8 cellular contexts compared by ENCODE assay signal in genomic region chrX:1392376-1393130, GRCh38. TPM values are rescaled to one million over a fixed set of nuclear protein-coding genes. Genes with fewer than 3 reads are reported as not detected.
DNase-seq lines count a peak whose midpoint lies in the region; ATAC-seq, FAIRE-seq and TF ChIP-seq lines count a peak whose summit lies in the region.

No MANE protein-coding gene starts in this region.

- DNase-seq in AG09319 (ENCODE audit: extremely low read depth, low read depth) (peak; percentile 23), GM19239 (ENCODE audit: insufficient read length, low spot score) (peak; percentile 28), fibroblast of peridontal ligament (ENCODE audit: extremely low read depth) (peak; percentile 54), aorta (peak in 1 of 2 donors; percentile 85), NCI-H446 (lab: John Stamatoyannopoulos, UW) (no peak)
- DNase-seq in activated CD4-positive, alpha-beta T cell treated with anti-CD3 and anti-CD28 coated beads, Interleukin-2, amount 50 U/mL, for 48 hours = peak; percentile 60 to 66

- TF ChIP-seq CTCF in AG09319 (IDR thresholded peaks at IDR 0.05; ENCODE audit: low read depth, low read length) = no peak
- TF ChIP-seq CTCF in nephron (IDR thresholded peaks at IDR 0.05; ENCODE audit: unreplicated experiment in 3 of 3) = no peak

- peak overlapping the region; percentile 33 to 98 (median 97) for H3K27ac Mint-ChIP-seq in nephron

- ATAC-seq in HG03354 (IDR thresholded peaks at IDR 0.05; ENCODE audit: poor library complexity, severe bottlenecking, unreplicated experiment) (peak; percentile 40), aorta (ENCODE audit: low FRiP score) (peak; percentile 82)

- peaks cover 0 to 9% of the 10 kb centered on the region in 2 donors for H3K36me3 ChIP-seq in aorta (ENCODE audit: control insufficient read depth in 1 of 2, insufficient read depth in 2 of 2, low read length in 1 of 2)

- WGBS in aorta, 2 donors = 0% methylated on average over 39 to 73 of the region's 78 CpGs

- H3K36me3 Mint-ChIP-seq in nephron (ENCODE audit: low read depth) = peaks cover 56% of the 10 kb centered on the region

- no peaks in the 10 kb centered on the region for H3K27me3 Mint-ChIP-seq in nephron (ENCODE audit: low read depth)

- H3K9me3 Mint-ChIP-seq in nephron = no peaks in the 10 kb centered on the region

- H3K4me1 ChIP-seq in aorta (ENCODE audit: control insufficient read depth in 1 of 2, insufficient read depth in 2 of 2, low read length in 2 of 2) = no peaks in the 10 kb centered on the region

- H3K4me3 ChIP-seq in aorta (ENCODE audit: low read length in 2 of 2) = peak overlapping the region; percentile 72 to 78

- peak; percentile 66 for FAIRE-seq in GM19239 (lab: Jason Lieb, UNC)

- H3K9me3 ChIP-seq in aorta (ENCODE audit: control insufficient read depth, low read length) = no peaks in the 10 kb centered on the region

- H3K4me1 Mint-ChIP-seq in nephron = peaks cover 38% of the 10 kb centered on the region

- intact Hi-C loops in aorta (cut with DNase I) = loop anchor here (1.0 to 5.0 kb wide), 4 partner anchors 60 to 1300 kb away; partner anchors contain the start of genes AKAP17A (in 1 of the 2), ASMTL (in 1 of the 2) and CD99 (in 1 of the 2)

- no peaks in the 10 kb centered on the region for H3K27me3 ChIP-seq in aorta (ENCODE audit: control insufficient read depth in 1 of 2, insufficient read depth in 2 of 2, low read length in 1 of 2)

- peak overlapping the region; percentile 20 to 90 for H3K27ac ChIP-seq in aorta (ENCODE audit: low read depth in 1 of 2, low read length in 2 of 2)

- H3K4me3 Mint-ChIP-seq in nephron = peak overlapping the region; percentile 93 to 97 (median 96)

RNA-seq across cellular contexts. Expression of gene SLC25A6, which starts 0.6 kb away (rescaled TPM):
- total RNA-seq in aorta = 100 to 1,000 TPM; 207 to 212 TPM
- polyA plus RNA-seq in aorta = 100 to 1,000 TPM; 316 to 348 TPM

RNA-seq across cellular contexts. Expression of gene IL3RA, which starts 56.0 kb away (rescaled TPM):
- 10 to 100 TPM in 1 of 2 donors, 1 to 10 TPM in 1; 6.3 to 21.9 TPM for total RNA-seq in aorta
- polyA plus RNA-seq in aorta = under 1 TPM in 1 of 2 donors, not detected in 1; 0.95 TPM

Comparison
In these comparisons a context has a peak if more than half of its experiments do, and no peak if none do; other contexts are left out.
1. DNase-seq: peak in AG09319 (single experiment), GM19239 (single experiment), activated CD4-positive, alpha-beta T cell treated with anti-CD3 and anti-CD28 coated beads, Interleukin-2, amount 50 U/mL, for 48 hours (2 of 2) and fibroblast of peridontal ligament (single experiment); none in NCI-H446 (0 of 2).